20 cellular contexts compared by ENCODE assay signal in the genomic region with DNA sequence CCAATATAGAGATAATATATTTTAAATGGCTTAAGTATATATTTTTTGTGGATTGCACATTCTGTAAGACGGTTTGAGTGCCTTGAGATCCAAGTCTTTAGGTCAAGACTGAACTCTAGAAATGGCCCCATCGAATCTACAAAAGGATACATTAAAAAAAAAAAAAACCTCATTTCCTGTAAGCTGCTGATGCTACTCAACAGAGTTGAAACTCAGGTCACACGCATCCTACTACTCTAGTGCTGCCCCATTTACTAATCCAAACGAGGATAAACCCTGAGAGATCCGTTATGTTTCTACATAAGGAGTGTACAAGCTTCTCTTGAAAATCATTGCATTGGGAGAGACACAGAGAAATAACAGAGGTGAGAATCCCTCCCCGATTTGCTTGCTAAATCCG.
DNase-seq lines count a peak whose midpoint lies in the region; ATAC-seq and TF ChIP-seq lines count a peak whose summit lies in the region.
"Had no signal": no experiment of that assay in that cellular context is flagged by ENCODE, and none has a peak within 500 bp of the region (broad histone marks: within the 10 kb centered on the region; RNA-seq: fewer than 3 reads in every experiment).

No MANE protein-coding gene starts in this region.

- H3F3A ChIP-seq in GM23338 (replicated peaks; ENCODE audit: low read depth), result no peaks in the 10 kb centered on the region

- TF ChIP-seq CTCF in GM23338 (conservative IDR thresholded peaks at IDR 0.05; ENCODE audit: low read depth in 2 of 2) (no peak), sigmoid colon (IDR thresholded peaks at IDR 0.05) (no peak)

- no peak for TF ChIP-seq EP300 in sigmoid colon (IDR thresholded peaks at IDR 0.05)

- no peak for TF ChIP-seq POLR2A in sigmoid colon (IDR thresholded peaks at IDR 0.05)

- H3K36me3 Mint-ChIP-seq in activated naive CD8-positive, alpha-beta T cell treated with anti-CD3 and anti-CD28 coated beads, Interleukin-2, amount 10 ng/mL, durations not matched to agents 7 days and 5 days, result peaks cover 4% of the 10 kb centered on the region
- peaks cover 4% of the 10 kb centered on the region for H3K36me3 Mint-ChIP-seq in activated naive CD8-positive, alpha-beta T cell treated with anti-CD3 and anti-CD28 coated beads for 36 hours
- H3K36me3 Mint-ChIP-seq in GM23338 (ENCODE audit: low read depth), result no peaks in the 10 kb centered on the region
- no peaks in the 10 kb centered on the region for H3K36me3 Mint-ChIP-seq in central memory CD8-positive, alpha-beta T cell (ENCODE audit: insufficient read depth)
- H3K36me3 Mint-ChIP-seq in CD4-positive, alpha-beta memory T cell, result peaks cover 0 to 3% of the 10 kb centered on the region in 2 donors

- H3K9me3 ChIP-seq in CD4-positive, alpha-beta memory T cell (ENCODE audit: control insufficient read depth in 1 of 2, low read length in 2 of 2), result no peaks in the 10 kb centered on the region
- no peaks in the 10 kb centered on the region for H3K9me3 ChIP-seq in sigmoid colon
- H3K9me3 ChIP-seq: HAP-1, SK-N-SH had no signal

- no peaks in the 10 kb centered on the region for H4K20me1 ChIP-seq in GM23338 (replicated peaks; ENCODE audit: insufficient read depth)

- peak; percentile 63 for ATAC-seq in activated naive CD8-positive, alpha-beta T cell treated with anti-CD3 and anti-CD28 coated beads, Interleukin-2, amount 10 ng/mL, durations not matched to agents 7 days and 5 days (ENCODE audit: low read depth)
- ATAC-seq in GM23338, result no peak
- peak; percentile 36 for ATAC-seq in central memory CD8-positive, alpha-beta T cell (replicated peaks; ENCODE audit: extremely low read depth, poor library complexity, severe bottlenecking)
- ATAC-seq: PC-3 had no signal

- POLR2A ChIA-PET in activated naive CD8-positive, alpha-beta T cell treated with anti-CD3 and anti-CD28 coated beads, Interleukin-2, amount 10 ng/mL, durations not matched to agents 7 days and 5 days (lab: Charles Lee), result no interaction called here
- POLR2A ChIA-PET in CD4-positive, alpha-beta memory T cell (lab: Charles Lee; ENCODE audit: partially characterized antibody), result no interaction called here

- H3K27ac Mint-ChIP-seq in activated naive CD8-positive, alpha-beta T cell treated with anti-CD3 and anti-CD28 coated beads, Interleukin-2, amount 10 ng/mL, durations not matched to agents 7 days and 5 days, result peak overlapping the region; percentile 28
- H3K27ac Mint-ChIP-seq in activated naive CD8-positive, alpha-beta T cell treated with anti-CD3 and anti-CD28 coated beads for 36 hours, result no peak overlapping the region
- no peak overlapping the region for H3K27ac Mint-ChIP-seq in GM23338
- no peak overlapping the region for H3K27ac Mint-ChIP-seq in central memory CD8-positive, alpha-beta T cell (ENCODE audit: low read depth)
- H3K27ac Mint-ChIP-seq in CD4-positive, alpha-beta memory T cell, result no peak overlapping the region
- H3K27ac Mint-ChIP-seq: B cell, HFFc6 had no signal

- H3K4me3 ChIP-seq in GM23338, result no peak overlapping the region
- H3K4me3 ChIP-seq in CD4-positive, alpha-beta memory T cell (ENCODE audit: low read length in 2 of 2), result no peak overlapping the region
- H3K4me3 ChIP-seq in sigmoid colon, result no peak overlapping the region
- H3K4me3 ChIP-seq: HAP-1 had no signal

- no peak overlapping the region for H3K4me2 ChIP-seq in GM23338
- H3K4me2 ChIP-seq: SK-N-SH had no signal

- CTCF ChIA-PET in CD4-positive, alpha-beta memory T cell (lab: Charles Lee; ENCODE audit: partially characterized antibody), result no interaction called here

- intact Hi-C loops in CD4-positive, alpha-beta memory T cell (cut with micrococcal nuclease), result no loop called here
- intact Hi-C loops in sigmoid colon (cut with DNase I), result no loop called here

- no peaks in the 10 kb centered on the region for H3K36me3 ChIP-seq in GM23338 (ENCODE audit: insufficient read depth)
- H3K36me3 ChIP-seq in CD4-positive, alpha-beta memory T cell (ENCODE audit: insufficient read depth, low read length), result no peaks in the 10 kb centered on the region
- no peaks in the 10 kb centered on the region for H3K36me3 ChIP-seq in sigmoid colon
- H3K36me3 ChIP-seq: HAP-1 had no signal

- no peaks in the 10 kb centered on the region for H3K79me2 ChIP-seq in GM23338 (replicated peaks; ENCODE audit: insufficient read depth)

- peaks cover 16% of the 10 kb centered on the region for H3K4me1 Mint-ChIP-seq in activated naive CD8-positive, alpha-beta T cell treated with anti-CD3 and anti-CD28 coated beads, Interleukin-2, amount 10 ng/mL, durations not matched to agents 7 days and 5 days
- peaks cover 21% of the 10 kb centered on the region for H3K4me1 Mint-ChIP-seq in activated naive CD8-positive, alpha-beta T cell treated with anti-CD3 and anti-CD28 coated beads for 36 hours
- H3K4me1 Mint-ChIP-seq in GM23338, result peaks cover 3% of the 10 kb centered on the region; the same call in 2 of the 3 replicates
- peaks cover 14% of the 10 kb centered on the region for H3K4me1 Mint-ChIP-seq in central memory CD8-positive, alpha-beta T cell
- peaks cover 16 to 25% (median 20%) of the 10 kb centered on the region in 4 donors for H3K4me1 Mint-ChIP-seq in CD4-positive, alpha-beta memory T cell

- peaks cover 3% of the 10 kb centered on the region for H3K9me3 Mint-ChIP-seq in activated naive CD8-positive, alpha-beta T cell treated with anti-CD3 and anti-CD28 coated beads, Interleukin-2, amount 10 ng/mL, durations not matched to agents 7 days and 5 days
- no peaks in the 10 kb centered on the region for H3K9me3 Mint-ChIP-seq in activated naive CD8-positive, alpha-beta T cell treated with anti-CD3 and anti-CD28 coated beads for 36 hours
- no peaks in the 10 kb centered on the region for H3K9me3 Mint-ChIP-seq in GM23338
- H3K9me3 Mint-ChIP-seq in central memory CD8-positive, alpha-beta T cell, result no peaks in the 10 kb centered on the region
- H3K9me3 Mint-ChIP-seq in CD4-positive, alpha-beta memory T cell, result no peaks in the 10 kb centered on the region
- H3K9me3 Mint-ChIP-seq: HFFc6 had no signal

- H3K27me3 ChIP-seq in GM23338 (ENCODE audit: insufficient read depth) (no peaks in the 10 kb centered on the region), sigmoid colon (no peaks in the 10 kb centered on the region)
- H3K27me3 ChIP-seq in CD4-positive, alpha-beta memory T cell (ENCODE audit: insufficient read depth, low read length), result no peaks in the 10 kb centered on the region

- WGBS in sigmoid colon, 2 donors, result 85 to 88% methylated on average over 7 of the region's 7 CpGs

- H3K4me3 Mint-ChIP-seq in activated naive CD8-positive, alpha-beta T cell treated with anti-CD3 and anti-CD28 coated beads, Interleukin-2, amount 10 ng/mL, durations not matched to agents 7 days and 5 days, result peak overlapping the region; percentile 35
- no peak overlapping the region for H3K4me3 Mint-ChIP-seq in activated naive CD8-positive, alpha-beta T cell treated with anti-CD3 and anti-CD28 coated beads for 36 hours
- no peak overlapping the region for H3K4me3 Mint-ChIP-seq in GM23338
- no peak overlapping the region for H3K4me3 Mint-ChIP-seq in central memory CD8-positive, alpha-beta T cell
- H3K4me3 Mint-ChIP-seq in CD4-positive, alpha-beta memory T cell, result peak overlapping the region in 4 of 8 donors; percentile 12 to 56 (median 34)
- H3K4me3 Mint-ChIP-seq: B cell, HFFc6 had no signal

- H3K4me1 ChIP-seq in GM23338 (ENCODE audit: insufficient read depth), result no peaks in the 10 kb centered on the region
- peaks cover 12% of the 10 kb centered on the region for H3K4me1 ChIP-seq in CD4-positive, alpha-beta memory T cell (ENCODE audit: insufficient read depth, low read length)
- H3K4me1 ChIP-seq in sigmoid colon, result peaks cover 0 to 46% (median 12%) of the 10 kb centered on the region in 4 donors

- DNase-seq in activated naive CD8-positive, alpha-beta T cell treated with anti-CD3 and anti-CD28 coated beads, Interleukin-2, amount 10 ng/mL, durations not matched to agents 7 days and 5 days, result no peak
- no peak for DNase-seq in activated naive CD8-positive, alpha-beta T cell treated with anti-CD3 and anti-CD28 coated beads for 36 hours
- DNase-seq in GM23338 (ENCODE audit: low spot score), result no peak
- DNase-seq in central memory CD8-positive, alpha-beta T cell (ENCODE audit: low spot score in 2 of 2), result no peak
- no peak for DNase-seq in CD4-positive, alpha-beta memory T cell
- no peak for DNase-seq in T-helper 9 cell
- no peak for DNase-seq in sigmoid colon
- DNase-seq: GOT3, HFFc6, NCI-H1092, NCI-H1417 treated with DMSO at 0.1 percent for 48 hours, NCI-H1694 treated with DMSO at 0.1 percent for 48 hours, NCI-H2081, NCI-H524, NCI-H748 treated with DMSO at 0.1 percent for 48 hours, PC-3, SK-N-SH, SW 1271 had no signal

- H3K27me3 Mint-ChIP-seq in activated naive CD8-positive, alpha-beta T cell treated with anti-CD3 and anti-CD28 coated beads, Interleukin-2, amount 10 ng/mL, durations not matched to agents 7 days and 5 days, result no peaks in the 10 kb centered on the region
- no peaks in the 10 kb centered on the region for H3K27me3 Mint-ChIP-seq in activated naive CD8-positive, alpha-beta T cell treated with anti-CD3 and anti-CD28 coated beads for 36 hours
- H3K27me3 Mint-ChIP-seq in GM23338 (ENCODE audit: insufficient read depth, low read depth, poor library complexity), result no peaks in the 10 kb centered on the region
- H3K27me3 Mint-ChIP-seq in central memory CD8-positive, alpha-beta T cell, result no peaks in the 10 kb centered on the region
- no peaks in the 10 kb centered on the region for H3K27me3 Mint-ChIP-seq in CD4-positive, alpha-beta memory T cell
- H3K27me3 Mint-ChIP-seq: B cell had no signal

- H3K9me2 ChIP-seq in GM23338 (ENCODE audit: insufficient read depth), result no peaks in the 10 kb centered on the region; the same call in 1 of the 2 replicates
- H3K9me2 ChIP-seq: SK-N-SH had no signal

- peak overlapping the region; percentile 48; the same call in 1 of the 2 replicates for H2AFZ ChIP-seq in GM23338

- H3K27ac ChIP-seq in GM23338 (ENCODE audit: low read depth), result no peak overlapping the region
- no peak overlapping the region for H3K27ac ChIP-seq in CD4-positive, alpha-beta memory T cell (ENCODE audit: low read depth, low read length)
- no peak overlapping the region for H3K27ac ChIP-seq in sigmoid colon

TF ChIP-seq in GM23338, 12 proteins besides CTCF, POLR2A, EP300 and RAD21 (continues in another document):
- TF ChIP-seq ZNF114 (CRISPR knock-in tag; IDR thresholded peaks at IDR 0.05) (no peak), EZH2 (IDR thresholded peaks at IDR 0.05; ENCODE audit: low read depth, unreplicated experiment) (no peak), CREB1 (CRISPR knock-in tag; IDR thresholded peaks at IDR 0.05; ENCODE audit: low read depth) (no peak), ZNF331 (CRISPR knock-in tag; IDR thresholded peaks at IDR 0.05; ENCODE audit: low read depth) (no peak), NANOG (IDR thresholded peaks at IDR 0.05; ENCODE audit: borderline replicate concordance) (no peak), POLR2AphosphoS5 (IDR thresholded peaks at IDR 0.05; ENCODE audit: low read depth) (no peak)
